ENCODE assay signal across 19 cellular contexts in genomic region chr2:236833501-236834186, GRCh38.
DNase-seq lines count a peak whose midpoint lies in the region; ATAC-seq, FAIRE-seq and TF ChIP-seq lines count a peak whose summit lies in the region.
"Had no signal": no experiment of that assay in that cellular context is flagged by ENCODE, and none has a peak within 500 bp of the region (broad histone marks: within the 10 kb centered on the region; RNA-seq: fewer than 3 reads in every experiment).

No MANE protein-coding gene starts in this region.

- H2AFZ ChIP-seq in astrocyte (ENCODE audit: low read depth, low read length) = no peak overlapping the region

- H3K9ac ChIP-seq in astrocyte (ENCODE audit: low read length) = no peak overlapping the region

- H3K4me3 ChIP-seq in right cardiac atrium (ENCODE audit: low read length) (no peak overlapping the region), right atrium auricular region (no peak overlapping the region), astrocyte (ENCODE audit: insufficient read depth, low read depth, low read length) (no peak overlapping the region), fibroblast of villous mesenchyme (ENCODE audit: low read depth, low read length) (no peak overlapping the region), upper lobe of right lung (no peak overlapping the region)
- H3K4me3 ChIP-seq: A549, uterus had no signal

- no peaks in the 10 kb centered on the region for H3K79me2 ChIP-seq in astrocyte (ENCODE audit: insufficient read depth, low read length)

- H3K36me3 ChIP-seq in right atrium auricular region = no peaks in the 10 kb centered on the region
- H3K36me3 ChIP-seq in astrocyte (ENCODE audit: insufficient read depth, low read length) = no peaks in the 10 kb centered on the region
- H3K36me3 ChIP-seq in upper lobe of right lung = no peaks in the 10 kb centered on the region
- H3K36me3 ChIP-seq: uterus had no signal

- H3K9me3 ChIP-seq in right cardiac atrium (ENCODE audit: control insufficient read depth, low read length) (no peaks in the 10 kb centered on the region), right atrium auricular region (no peaks in the 10 kb centered on the region), astrocyte (ENCODE audit: insufficient read depth, low read depth, low read length) (no peaks in the 10 kb centered on the region), upper lobe of right lung (no peaks in the 10 kb centered on the region)
- H3K9me3 ChIP-seq: uterus had no signal

- no peak for FAIRE-seq in astrocyte (lab: Jason Lieb, UNC)
- FAIRE-seq in frontal cortex (lab: Jason Lieb, UNC) = no peak
- FAIRE-seq: A549, GM18507 had no signal

- DNase-seq in right cardiac atrium = no peak
- no peak for DNase-seq in right atrium auricular region (ENCODE audit: low spot score)
- peak; percentile 55 for DNase-seq in astrocyte (ENCODE audit: low read depth)
- DNase-seq in fibroblast of villous mesenchyme (ENCODE audit: low read depth) = peak; percentile 2
- DNase-seq in upper lobe of right lung = no peak
- no peak for DNase-seq in posterior vena cava (ENCODE audit: low spot score)
- no peak for DNase-seq in frontal cortex (ENCODE audit: low spot score in 2 of 2)
- DNase-seq: activated CD4-positive, CD25-positive, alpha-beta regulatory T cell; amniotic stem cell; CD4-positive, CD25-positive, alpha-beta regulatory T cell; NCI-H1436; NCI-H2227 treated with DMSO at 0.1 percent for 48 hours; NK-92 treated with Interleukin-12 subunit alpha and Interleukin-12 subunit beta, amount 100 ng/mL, for 24 hours; SHP77 treated with DMSO at 0.1 percent for 48 hours; stimulated activated CD4-positive, alpha-beta T cell treated with anti-CD3 and anti-CD28 coated beads, Interleukin-2, amount 100 ng/mL, for 24 hours; uterus had no signal

- ATAC-seq in right cardiac atrium = peak; percentile 62 to 92
- peak; percentile 28 for ATAC-seq in upper lobe of right lung
- no peak for ATAC-seq in GM18868 (IDR thresholded peaks at IDR 0.05; ENCODE audit: unreplicated experiment)
- ATAC-seq: A549 had no signal

- peaks cover 9% of the 10 kb centered on the region for H3K9me3 Mint-ChIP-seq in astrocyte (ENCODE audit: unreplicated experiment)

- peaks cover 12% of the 10 kb centered on the region for H3K27me3 Mint-ChIP-seq in astrocyte (ENCODE audit: low read depth, unreplicated experiment)

- TF ChIP-seq CTCF in right atrium auricular region (IDR thresholded peaks at IDR 0.05) (no peak), astrocyte (IDR thresholded peaks at IDR 0.05; ENCODE audit: insufficient read depth, low read depth, low read length) (no peak), fibroblast of villous mesenchyme (IDR thresholded peaks at IDR 0.05; ENCODE audit: insufficient read depth, low read depth, low read length) (no peak), upper lobe of right lung (IDR thresholded peaks at IDR 0.05) (no peak)

- no peak overlapping the region for H3K4me3 Mint-ChIP-seq in astrocyte (ENCODE audit: unreplicated experiment)
- H3K4me3 Mint-ChIP-seq: CD4-positive, CD25-positive, alpha-beta regulatory T cell had no signal

- no peaks in the 10 kb centered on the region for H3K27me3 ChIP-seq in right cardiac atrium (ENCODE audit: control insufficient read depth, insufficient read depth)
- no peaks in the 10 kb centered on the region for H3K27me3 ChIP-seq in right atrium auricular region
- peaks cover 5% of the 10 kb centered on the region for H3K27me3 ChIP-seq in astrocyte (ENCODE audit: insufficient read depth, low read length)
- no peaks in the 10 kb centered on the region for H3K27me3 ChIP-seq in upper lobe of right lung
- H3K27me3 ChIP-seq: uterus had no signal

- H3K4me2 ChIP-seq in astrocyte (ENCODE audit: low read length) = no peak overlapping the region
- H3K4me2 ChIP-seq: A549 had no signal

- WGBS in right cardiac atrium = 69% methylated on average over 3 of the region's 3 CpGs

- H3K4me1 ChIP-seq in right cardiac atrium (ENCODE audit: control insufficient read depth, insufficient read depth, low read length) = no peaks in the 10 kb centered on the region
- peaks cover 0 to 6% of the 10 kb centered on the region in 2 donors for H3K4me1 ChIP-seq in right atrium auricular region
- H3K4me1 ChIP-seq in astrocyte (ENCODE audit: insufficient read depth, low read length) = no peaks in the 10 kb centered on the region
- no peaks in the 10 kb centered on the region for H3K4me1 ChIP-seq in upper lobe of right lung
- H3K4me1 ChIP-seq: A549, uterus had no signal

- no peaks in the 10 kb centered on the region for H3K4me1 Mint-ChIP-seq in astrocyte (ENCODE audit: low read depth, unreplicated experiment)
- H3K4me1 Mint-ChIP-seq: CD4-positive, CD25-positive, alpha-beta regulatory T cell had no signal

- H4K20me1 ChIP-seq in astrocyte (ENCODE audit: insufficient read depth, low read length) = no peaks in the 10 kb centered on the region

- H3K27ac Mint-ChIP-seq in astrocyte (ENCODE audit: unreplicated experiment) = no peak overlapping the region
- H3K27ac Mint-ChIP-seq: CD4-positive, CD25-positive, alpha-beta regulatory T cell had no signal

- no peak overlapping the region for H3K27ac ChIP-seq in right cardiac atrium (ENCODE audit: low read length)
- H3K27ac ChIP-seq in right atrium auricular region = no peak overlapping the region
- H3K27ac ChIP-seq in astrocyte (ENCODE audit: low read depth, low read length) = no peak overlapping the region
- H3K27ac ChIP-seq in upper lobe of right lung = no peak overlapping the region
- H3K27ac ChIP-seq: A549, uterus had no signal

- H3K36me3 Mint-ChIP-seq in astrocyte (ENCODE audit: low read depth, unreplicated experiment) = no peaks in the 10 kb centered on the region
- H3K36me3 Mint-ChIP-seq: CD4-positive, CD25-positive, alpha-beta regulatory T cell had no signal

- intact Hi-C loops in right cardiac atrium (cut with DNase I) (no loop called here), upper lobe of right lung (cut with DNase I) (no loop called here), posterior vena cava (cut with DNase I) (loop anchor here in 1 of 2 donors (10.0 kb wide), 1 partner anchor 51 kb away; no protein-coding TSS in a partner anchor)

Comparison
In these comparisons a context has a peak if more than half of its experiments do, and no peak if none do; other contexts are left out.
1. DNase-seq: peak in astrocyte (single experiment) and fibroblast of villous mesenchyme (single experiment); none in right cardiac atrium (0 of 3), right atrium auricular region (single experiment), upper lobe of right lung (single experiment), posterior vena cava (single experiment) and frontal cortex (0 of 2).